7 cellular contexts compared by ENCODE assay signal in genomic region chr17:31113368-31113767, GRCh38. TPM values are rescaled to one million over a fixed set of nuclear protein-coding genes. Genes with fewer than 3 reads are reported as not detected.
DNase-seq lines count a peak whose midpoint lies in the region; FAIRE-seq and TF ChIP-seq lines count a peak whose summit lies in the region.
"Not testable (repeated sequence)": the region's sequence is repeated elsewhere in the genome, so short reads cannot be mapped to it uniquely, and the experiment has no call there.

No MANE protein-coding gene starts in this region.

- not testable (repeated sequence) for H3K27me3 Mint-ChIP-seq in nephron progenitor cell (ENCODE audit: low read depth, poor library complexity)

- not testable (repeated sequence) for H3K27ac Mint-ChIP-seq in nephron progenitor cell

- H3K4me3 ChIP-seq in astrocyte of the spinal cord (ENCODE audit: low read depth, low read length); foreskin fibroblast (ENCODE audit: low read depth in 1 of 2, low read length in 2 of 2): not testable (repeated sequence)

- not testable (repeated sequence) for H3K4me3 Mint-ChIP-seq in nephron progenitor cell

- in situ Hi-C loops in astrocyte of the spinal cord (cut with HindIII; ENCODE audit: low sequenced_read_pairs), result not testable (repeated sequence)

- not testable (repeated sequence) for H3K9me3 Mint-ChIP-seq in nephron progenitor cell

- peak; percentile 95 for FAIRE-seq in RCC 7860 (lab: Jason Lieb, UNC)

- H3K4me1 Mint-ChIP-seq in nephron progenitor cell, result peaks cover 43% of the 10 kb centered on the region

- peak; percentile 53 for DNase-seq in EH (ENCODE audit: low read depth)
- DNase-seq in HCEC 1CT, result peak; percentile 93
- peak; percentile 90 for DNase-seq in M059J (ENCODE audit: low read depth)
- DNase-seq in RCC 7860 (ENCODE audit: low spot score), result peak; percentile 76
- DNase-seq in astrocyte of the spinal cord (ENCODE audit: low read depth, low spot score), result peak; percentile 50
- DNase-seq in foreskin fibroblast, result peak; percentile 83 to 84
- peak; percentile 42 for DNase-seq in nephron progenitor cell

- H3K36me3 Mint-ChIP-seq in nephron progenitor cell (ENCODE audit: low read depth), result peaks cover 19% of the 10 kb centered on the region

- not testable (repeated sequence) for TF ChIP-seq CTCF in astrocyte of the spinal cord (IDR thresholded peaks at IDR 0.05; ENCODE audit: low read depth, low read length); foreskin fibroblast (IDR thresholded peaks at IDR 0.05; ENCODE audit: low read depth, low read length); nephron progenitor cell (IDR thresholded peaks at IDR 0.05)

RNA-seq across cellular contexts. Expression of gene NF1, which starts 18.6 kb away (rescaled TPM):
- 15.4 and 29.9 TPM in 2 replicates for total RNA-seq in M059J (2014; rRNA removed; shearing (Covaris generic))

Comparison
In these comparisons a context has a peak if more than half of its experiments do, and no peak if none do; other contexts are left out.
1. DNase-seq: peak in every context shown above with its lines; median percentile 93 in HCEC 1CT; 90 in M059J; 84 in foreskin fibroblast; 76 in RCC 7860; 53 in EH; 50 in astrocyte of the spinal cord; 42 in nephron progenitor cell.